7 cellular contexts compared by ENCODE assay signal in genomic region chr12:132491349-132491663, GRCh38. TPM values are rescaled to one million over a fixed set of nuclear protein-coding genes. Genes with fewer than 3 reads are reported as not detected.
DNase-seq lines count a peak whose midpoint lies in the region; ATAC-seq and TF ChIP-seq lines count a peak whose summit lies in the region.

No MANE protein-coding gene starts in this region.

- H3K27me3 Mint-ChIP-seq in HFFc6 (ENCODE audit: insufficient read depth) = peaks cover 2% of the 10 kb centered on the region; the same call in 1 of the 2 replicates
- no peaks in the 10 kb centered on the region for H3K27me3 Mint-ChIP-seq in activated CD4-positive, alpha-beta memory T cell treated with anti-CD3 and anti-CD28 coated beads for 36 hours

- intact Hi-C loops in activated CD4-positive, alpha-beta memory T cell treated with anti-CD3 and anti-CD28 coated beads for 36 hours (cut with micrococcal nuclease) = loop anchor here (2.0 kb wide), 1 partner anchor 69 kb away; no protein-coding TSS in a partner anchor

- peak overlapping the region; percentile 57 for H3K4me3 ChIP-seq in iPS-11a (ENCODE audit: low read depth, low read length)

- no peaks in the 10 kb centered on the region for H3K36me3 Mint-ChIP-seq in HFFc6 (ENCODE audit: low read depth)
- H3K36me3 Mint-ChIP-seq in activated CD4-positive, alpha-beta memory T cell treated with anti-CD3 and anti-CD28 coated beads for 36 hours = no peaks in the 10 kb centered on the region
- peaks cover 13% of the 10 kb centered on the region for H3K36me3 Mint-ChIP-seq in stimulated activated effector memory CD8-positive, alpha-beta T cell treated with anti-CD3 and anti-CD28 coated beads, Interleukin-12 subunit alpha, Interleukin-12 subunit beta, amount 100 ng/mL, for 72 hours

- H3K4me3 Mint-ChIP-seq in HFFc6 = peak overlapping the region; percentile 88
- peak overlapping the region; percentile 80 for H3K4me3 Mint-ChIP-seq in activated CD4-positive, alpha-beta memory T cell treated with anti-CD3 and anti-CD28 coated beads for 36 hours
- H3K4me3 Mint-ChIP-seq in stimulated activated effector memory CD8-positive, alpha-beta T cell treated with anti-CD3 and anti-CD28 coated beads, Interleukin-12 subunit alpha, Interleukin-12 subunit beta, amount 100 ng/mL, for 72 hours = peak overlapping the region; percentile 76

- CTCF ChIA-PET in activated CD4-positive, alpha-beta memory T cell treated with anti-CD3 and anti-CD28 coated beads for 36 hours (lab: Charles Lee) = interaction anchor here (1.1 to 1.2 kb wide), 2 partner anchors 28 to 31 kb away, joined by 3 to 4 read pairs; no protein-coding TSS in a partner anchor

- no peaks in the 10 kb centered on the region for H3K9me3 Mint-ChIP-seq in HFFc6
- no peaks in the 10 kb centered on the region for H3K9me3 Mint-ChIP-seq in activated CD4-positive, alpha-beta memory T cell treated with anti-CD3 and anti-CD28 coated beads for 36 hours
- no peaks in the 10 kb centered on the region for H3K9me3 Mint-ChIP-seq in stimulated activated effector memory CD8-positive, alpha-beta T cell treated with anti-CD3 and anti-CD28 coated beads, Interleukin-12 subunit alpha, Interleukin-12 subunit beta, amount 100 ng/mL, for 72 hours

- DNase-seq in HFFc6 (no peak), GM03348 (ENCODE audit: low spot score) (no peak)
- DNase-seq in activated CD4-positive, alpha-beta memory T cell treated with anti-CD3 and anti-CD28 coated beads for 36 hours = no peak
- no peak for DNase-seq in stimulated activated effector memory CD8-positive, alpha-beta T cell treated with anti-CD3 and anti-CD28 coated beads, Interleukin-12 subunit alpha, Interleukin-12 subunit beta, amount 100 ng/mL, for 72 hours (ENCODE audit: low spot score in 2 of 2)
- DNase-seq in effector CD8-positive, alpha-beta T cell (lab: John Stamatoyannopoulos, UW) = no peak
- DNase-seq in stimulated activated CD4-positive, alpha-beta T cell treated with anti-CD3 and anti-CD28 coated beads, Interleukin-2, amount 100 ng/mL, for 48 hours = no peak

- no peak for ATAC-seq in stimulated activated effector memory CD8-positive, alpha-beta T cell treated with anti-CD3 and anti-CD28 coated beads, Interleukin-12 subunit alpha, Interleukin-12 subunit beta, amount 100 ng/mL, for 72 hours

- POLR2A ChIA-PET in activated CD4-positive, alpha-beta memory T cell treated with anti-CD3 and anti-CD28 coated beads for 36 hours (lab: Charles Lee) = no interaction called here

- peaks cover 18% of the 10 kb centered on the region for H3K4me1 Mint-ChIP-seq in HFFc6 (ENCODE audit: low read depth)
- H3K4me1 Mint-ChIP-seq in activated CD4-positive, alpha-beta memory T cell treated with anti-CD3 and anti-CD28 coated beads for 36 hours (ENCODE audit: low read depth) = peaks cover 67% of the 10 kb centered on the region
- H3K4me1 Mint-ChIP-seq in stimulated activated effector memory CD8-positive, alpha-beta T cell treated with anti-CD3 and anti-CD28 coated beads, Interleukin-12 subunit alpha, Interleukin-12 subunit beta, amount 100 ng/mL, for 72 hours = peaks cover 78% of the 10 kb centered on the region

- H3K27ac Mint-ChIP-seq in HFFc6 = peak overlapping the region; percentile 62
- H3K27ac Mint-ChIP-seq in activated CD4-positive, alpha-beta memory T cell treated with anti-CD3 and anti-CD28 coated beads for 36 hours = peak overlapping the region; percentile 76
- H3K27ac Mint-ChIP-seq in stimulated activated effector memory CD8-positive, alpha-beta T cell treated with anti-CD3 and anti-CD28 coated beads, Interleukin-12 subunit alpha, Interleukin-12 subunit beta, amount 100 ng/mL, for 72 hours = peak overlapping the region; percentile 72

- no peak for TF ChIP-seq CTCF in HFFc6 (IDR thresholded peaks at IDR 0.05)

RNA-seq across cellular contexts. Expression of gene FBRSL1, which starts 1.4 kb away (rescaled TPM):
- 10 to 100 TPM; 25.1 to 34.0 (median 30.1) TPM for total RNA-seq in HFFc6 (2021; fragmentation: NEBNext Ultra II Directional; extraction: Animal tissue kit (Norgen Biotek cat#: 25700))
- total RNA-seq in activated CD4-positive, alpha-beta memory T cell treated with anti-CD3 and anti-CD28 coated beads for 36 hours = 10 to 100 TPM; 38.8 to 41.7 TPM
